In the genomic region with DNA sequence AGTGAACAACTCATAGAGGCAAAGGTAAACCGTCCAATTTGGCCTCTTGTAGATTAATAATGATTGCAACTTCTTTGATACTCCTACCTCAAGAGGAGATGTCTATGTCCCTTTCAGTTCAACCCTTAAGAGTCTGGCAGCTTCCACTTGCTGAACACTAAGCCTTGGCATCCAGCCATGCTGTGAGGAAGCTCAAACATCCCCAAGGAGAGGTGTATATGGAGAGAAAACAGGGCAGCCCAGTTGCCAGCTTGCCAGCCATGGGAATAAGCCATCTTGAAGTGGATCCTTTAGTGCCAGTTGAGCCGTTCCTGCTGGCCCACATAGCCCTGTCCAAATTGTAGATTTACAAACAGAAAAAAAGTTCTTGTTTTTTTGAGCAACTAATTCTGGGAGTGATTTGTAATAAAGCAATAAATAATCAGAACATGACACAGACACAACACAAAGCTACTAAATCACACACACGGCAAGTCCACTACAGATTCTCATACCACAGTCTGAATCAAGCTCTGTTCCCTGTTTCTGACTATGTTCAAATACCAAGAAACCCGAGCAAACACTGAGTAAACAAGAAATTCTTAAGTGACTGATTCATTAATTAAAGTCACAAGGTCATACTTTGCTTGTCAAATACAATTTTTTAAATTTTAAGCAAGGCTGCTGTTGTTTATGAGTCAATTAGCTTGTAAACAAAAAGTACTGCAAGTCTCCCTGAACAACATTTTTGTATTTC, we compare ENCODE assay signal across 16 cellular contexts.
DNase-seq lines count a peak whose midpoint lies in the region; ATAC-seq, FAIRE-seq and TF ChIP-seq lines count a peak whose summit lies in the region.
"Had no signal": no experiment of that assay in that cellular context is flagged by ENCODE, and none has a peak within 500 bp of the region (broad histone marks: within the 10 kb centered on the region; RNA-seq: fewer than 3 reads in every experiment).

No MANE protein-coding gene starts in this region.

- WGBS in heart right ventricle, 2 donors: 54 to 58% methylated on average over 4 of the region's 4 CpGs

- H3K4me3 ChIP-seq in heart right ventricle (no peak overlapping the region), SK-N-MC (no peak overlapping the region), fibroblast of the aortic adventitia (ENCODE audit: low read depth, low read length) (no peak overlapping the region)
- H3K4me3 ChIP-seq: pancreas had no signal

- no peak for FAIRE-seq in urothelium cell line (lab: Jason Lieb, UNC)
- FAIRE-seq: pancreas had no signal

- peak; percentile 42 for DNase-seq in Right ventricle myocardium superior
- DNase-seq in heart right ventricle: no peak
- no peak for DNase-seq in SK-N-MC (ENCODE audit: low read depth, low spot score)
- DNase-seq in fibroblast of the aortic adventitia (ENCODE audit: low read depth): peak; percentile 43
- DNase-seq in urothelium cell line (ENCODE audit: low spot score): peak; percentile 11
- DNase-seq in occipital lobe (lab: John Stamatoyannopoulos, UW): no peak
- DNase-seq: activated CD4-positive, alpha-beta T cell treated with anti-CD3 and anti-CD28 coated beads, Interleukin-2, amount 50 U/mL, for 4 hours; activated T-cell treated with anti-CD3 and anti-CD28 coated beads, Interleukin-2, amount 50 U/mL, for 72 hours; anterior cingulate cortex; islet precursor cell; NCI-H1694 treated with DMSO at 0.1 percent for 48 hours; pancreas; SHP77 treated with DMSO at 0.1 percent for 48 hours; T-helper 9 cell had no signal

- H3K9ac ChIP-seq in SK-N-MC (ENCODE audit: insufficient read length): no peak overlapping the region

- H3K27ac ChIP-seq in heart right ventricle (no peak overlapping the region), SK-N-MC (peak overlapping the region; percentile 88; the same call in 1 of the 2 replicates)
- H3K27ac ChIP-seq: pancreas had no signal

- H3K4me1 ChIP-seq in heart right ventricle: peaks cover 0 to 18% (median 0%) of the 10 kb centered on the region in 9 donors

- peaks cover 0 to 24% (median 8%) of the 10 kb centered on the region in 11 donors for H3K9me3 ChIP-seq in heart right ventricle
- H3K9me3 ChIP-seq in SK-N-MC (ENCODE audit: low read depth, low read length): peaks cover 4% of the 10 kb centered on the region; the same call in 1 of the 2 replicates
- H3K9me3 ChIP-seq: pancreas had no signal

- no peak for ATAC-seq in Right ventricle myocardium superior (ENCODE audit: poor library complexity)
- ATAC-seq in heart right ventricle: no peak
- no peak for ATAC-seq in HG02571 (IDR thresholded peaks at IDR 0.05; ENCODE audit: unreplicated experiment)
- ATAC-seq in HG03439 (IDR thresholded peaks at IDR 0.05; ENCODE audit: unreplicated experiment): no peak
- ATAC-seq: activated T-cell treated with anti-CD3 and anti-CD28 coated beads, Interleukin-2, amount 50 U/mL, for 72 hours; pancreas had no signal

- H3K36me3 ChIP-seq in heart right ventricle (peaks cover 0 to 2% (median 0%) of the 10 kb centered on the region in 9 donors), SK-N-MC (ENCODE audit: insufficient read depth, low read length) (no peaks in the 10 kb centered on the region)
- H3K36me3 ChIP-seq: pancreas had no signal

- no peaks in the 10 kb centered on the region for H3K27me3 ChIP-seq in heart right ventricle
- H3K27me3 ChIP-seq: pancreas had no signal

- TF ChIP-seq CTCF in heart right ventricle (IDR thresholded peaks at IDR 0.05): no peak
- no peak for TF ChIP-seq CTCF in fibroblast of the aortic adventitia (IDR thresholded peaks at IDR 0.05; ENCODE audit: insufficient read depth, low read length)

- intact Hi-C loops in Right ventricle myocardium superior (cut with DNase I): no loop called here
- intact Hi-C loops in heart right ventricle (cut with DNase I): no loop called here

Comparison
In these comparisons a context has a peak if more than half of its experiments do, and no peak if none do; other contexts are left out.
1. DNase-seq: peak in Right ventricle myocardium superior (single experiment), fibroblast of the aortic adventitia (single experiment) and urothelium cell line (single experiment); none in heart right ventricle (0 of 2), SK-N-MC (single experiment) and occipital lobe (single experiment).